In genomic region chr22:24156146-24156914, GRCh38 we compare ENCODE assay signal across 8 cellular contexts. TPM values are rescaled to one million over a fixed set of nuclear protein-coding genes. Genes with fewer than 3 reads are reported as not detected.
DNase-seq lines count a peak whose midpoint lies in the region; ATAC-seq and TF ChIP-seq lines count a peak whose summit lies in the region.

No MANE protein-coding gene starts in this region.

- H3K27ac ChIP-seq in neutrophil = peak overlapping the region; percentile 96
- H3K27ac ChIP-seq in tibial artery = peak overlapping the region; percentile 89 to 90

- DNase-seq in GDM1 (lab: John Stamatoyannopoulos, UW) (peak; percentile 86), HAP-1 (ENCODE audit: low spot score in 2 of 2) (no peak), NOMO-1 (lab: John Stamatoyannopoulos, UW; ENCODE audit: unreplicated experiment in 2 of 2) (peak; percentile 39 to 49), fibroblast of pulmonary artery (ENCODE audit: low read depth) (peak; percentile 35), tibial artery (no peak), islet precursor cell (no peak)
- peak; percentile 74 to 75 for DNase-seq in activated T-cell treated with anti-CD3 and anti-CD28 coated beads, Interleukin-2, amount 50 U/mL, for 72 hours

- H3K36me3 ChIP-seq in HAP-1 (replicated peaks) (no peaks in the 10 kb centered on the region), neutrophil (peaks cover 13% of the 10 kb centered on the region), tibial artery (peaks cover 0 to 9% (median under 1%) of the 10 kb centered on the region in 3 donors)

- H3K9me3 ChIP-seq in HAP-1 (no peaks in the 10 kb centered on the region), neutrophil (no peaks in the 10 kb centered on the region), tibial artery (no peaks in the 10 kb centered on the region)

- no peak for TF ChIP-seq CTCF in fibroblast of pulmonary artery (IDR thresholded peaks at IDR 0.05; ENCODE audit: low read length, missing control alignments)
- no peak for TF ChIP-seq CTCF in neutrophil (IDR thresholded peaks at IDR 0.05)
- TF ChIP-seq CTCF in tibial artery (IDR thresholded peaks at IDR 0.05) = no peak

- H3K27me3 ChIP-seq in HAP-1 (ENCODE audit: low read depth) (no peaks in the 10 kb centered on the region), neutrophil (no peaks in the 10 kb centered on the region), tibial artery (no peaks in the 10 kb centered on the region)

- peak overlapping the region; percentile 51 for H3K27ac Mint-ChIP-seq in activated T-cell treated with anti-CD3 and anti-CD28 coated beads, Interleukin-2, amount 50 U/mL, for 72 hours

- H3K4me1 ChIP-seq in HAP-1 = peaks cover 5% of the 10 kb centered on the region; the same call in 1 of the 2 replicates
- peaks cover 78 to 82% of the 10 kb centered on the region in 2 experiments for H3K4me1 ChIP-seq in neutrophil (ENCODE audit: control insufficient read depth in 1 of 2, insufficient read depth in 1 of 2, low read depth in 1 of 2, low read length in 1 of 2)
- H3K4me1 ChIP-seq in tibial artery = peaks cover 6 to 56% (median 54%) of the 10 kb centered on the region in 4 donors

- H3K9me3 Mint-ChIP-seq in activated T-cell treated with anti-CD3 and anti-CD28 coated beads, Interleukin-2, amount 50 U/mL, for 72 hours = no peaks in the 10 kb centered on the region

- peak overlapping the region; percentile 40 for H3K4me3 ChIP-seq in HAP-1
- peak overlapping the region; percentile 77 for H3K4me3 ChIP-seq in fibroblast of pulmonary artery (replicated peaks; ENCODE audit: low read depth, low read length)
- H3K4me3 ChIP-seq in neutrophil (ENCODE audit: low read depth in 1 of 2, low read length in 1 of 2) = peak overlapping the region; percentile 93 to 99
- peak overlapping the region; percentile 82 to 85 for H3K4me3 ChIP-seq in tibial artery

- ATAC-seq in activated T-cell treated with anti-CD3 and anti-CD28 coated beads, Interleukin-2, amount 50 U/mL, for 72 hours (replicated peaks in 1 of 2) = peak; percentile 72 to 75

- intact Hi-C loops in tibial artery (cut with DNase I; ENCODE audit: low total_unique reads) = no loop called here

- H3K4me3 Mint-ChIP-seq in activated T-cell treated with anti-CD3 and anti-CD28 coated beads, Interleukin-2, amount 50 U/mL, for 72 hours = peak overlapping the region; percentile 91 to 92

- H3K4me1 Mint-ChIP-seq in activated T-cell treated with anti-CD3 and anti-CD28 coated beads, Interleukin-2, amount 50 U/mL, for 72 hours (ENCODE audit: low read depth) = peaks cover 63% of the 10 kb centered on the region

- no peaks in the 10 kb centered on the region for H3K36me3 Mint-ChIP-seq in activated T-cell treated with anti-CD3 and anti-CD28 coated beads, Interleukin-2, amount 50 U/mL, for 72 hours (ENCODE audit: insufficient read depth in 2 of 2)

- H3K27me3 Mint-ChIP-seq in activated T-cell treated with anti-CD3 and anti-CD28 coated beads, Interleukin-2, amount 50 U/mL, for 72 hours (ENCODE audit: low read depth) = no peaks in the 10 kb centered on the region

- in situ Hi-C loops in HAP-1 (cut with MboI; ENCODE audit: low sequenced_read_pairs) = no loop called here

RNA-seq across cellular contexts. Expression of gene SUSD2, which starts 25.0 kb away (rescaled TPM):
- total RNA-seq in activated T-cell treated with anti-CD3 and anti-CD28 coated beads, Interleukin-2, amount 50 U/mL, for 72 hours = under 1 TPM; 0.55 to 0.60 TPM

Comparison
In these comparisons a context has a peak if more than half of its experiments do, and no peak if none do; other contexts are left out.
1. DNase-seq: peak in GDM1 (single experiment), NOMO-1 (2 of 2), activated T-cell treated with anti-CD3 and anti-CD28 coated beads, Interleukin-2, amount 50 U/mL, for 72 hours (2 of 2) and fibroblast of pulmonary artery (single experiment); none in HAP-1 (0 of 2), tibial artery (0 of 2) and islet precursor cell (single experiment).
2. H3K4me3 ChIP-seq: peak in every context shown above with its lines; median percentile 96 in neutrophil; 84 in tibial artery; 77 in fibroblast of pulmonary artery; 40 in HAP-1.